Comparison of ENCODE assay signal across 9 cellular contexts in genomic region chr12:47755655-47756562, GRCh38. TPM values are rescaled to one million over a fixed set of nuclear protein-coding genes. Genes with fewer than 3 reads are reported as not detected.
A peak's percentile ranks its signal among the peaks of the same experiment; 100 is the strongest.
DNase-seq lines count a peak whose midpoint lies in the region; ATAC-seq and TF ChIP-seq lines count a peak whose summit lies in the region.
"Had no signal": no experiment of that assay in that cellular context is flagged by ENCODE, and none has a peak within 500 bp of the region (broad histone marks: within the 10 kb centered on the region; RNA-seq: fewer than 3 reads in every experiment).

No MANE protein-coding gene starts in this region.

- DNase-seq in stimulated activated CD4-positive, alpha-beta T cell treated with anti-CD3 and anti-CD28 coated beads, Interleukin-4, amount 100 ng/mL, for 24 hours, result peak; percentile 49
- no peak for DNase-seq in stimulated activated CD4-positive, alpha-beta T cell treated with anti-CD3 and anti-CD28 coated beads, Interleukin-4, amount 100 ng/mL, for 4 hours
- DNase-seq in activated naive CD4-positive, alpha-beta T cell treated with anti-CD3 and anti-CD28 coated beads, Interleukin-2, amount 50 U/mL, for 72 hours (ENCODE audit: low spot score in 2 of 2), result no peak
- DNase-seq in osteoblast (ENCODE audit: insufficient read length, low spot score, missing footprints) (peak; percentile 17), SIG-M5 (lab: John Stamatoyannopoulos, UW) (no peak), hepatic stellate cell (ENCODE audit: low spot score) (no peak), ureter (ENCODE audit: low spot score) (no peak)

- no peaks in the 10 kb centered on the region for H3K9me3 Mint-ChIP-seq in activated naive CD4-positive, alpha-beta T cell treated with anti-CD3 and anti-CD28 coated beads, Interleukin-2, amount 50 U/mL, for 72 hours

- no peak overlapping the region for H3K4me2 ChIP-seq in osteoblast (ENCODE audit: insufficient read depth, low read length)

- no peaks in the 10 kb centered on the region for H3K79me2 ChIP-seq in osteoblast (ENCODE audit: insufficient read depth, low read length)

- H3K27ac ChIP-seq in osteoblast (ENCODE audit: low read depth, low read length), result no peak overlapping the region
- H3K27ac ChIP-seq: neutrophil had no signal

- no peaks in the 10 kb centered on the region for H3K27me3 ChIP-seq in osteoblast (ENCODE audit: insufficient read depth, low read length)
- H3K27me3 ChIP-seq: neutrophil had no signal

- ATAC-seq in HG03039 (IDR thresholded peaks at IDR 0.05; ENCODE audit: unreplicated experiment), result peak; percentile 74
- peak; percentile 23 to 28 for ATAC-seq in activated naive CD4-positive, alpha-beta T cell treated with anti-CD3 and anti-CD28 coated beads, Interleukin-2, amount 50 U/mL, for 72 hours

- TF ChIP-seq CTCF in osteoblast (IDR thresholded peaks at IDR 0.05; ENCODE audit: extremely low read depth, low read depth, low read length), result no peak

- no peaks in the 10 kb centered on the region for H3K36me3 ChIP-seq in osteoblast (ENCODE audit: insufficient read depth, low read length)
- H3K36me3 ChIP-seq: neutrophil had no signal

- no peaks in the 10 kb centered on the region for H4K20me1 ChIP-seq in osteoblast (ENCODE audit: insufficient read depth, low read length)

- H2AFZ ChIP-seq in osteoblast (ENCODE audit: low read length), result no peak overlapping the region

- H3K9me3 ChIP-seq in osteoblast (ENCODE audit: low read depth, low read length), result no peaks in the 10 kb centered on the region
- H3K9me3 ChIP-seq: neutrophil had no signal

- H3K27ac Mint-ChIP-seq in activated naive CD4-positive, alpha-beta T cell treated with anti-CD3 and anti-CD28 coated beads, Interleukin-2, amount 50 U/mL, for 72 hours, result peak overlapping the region in 1 of 2 donors; percentile 28

- peaks cover 49% of the 10 kb centered on the region for H3K4me1 ChIP-seq in osteoblast (ENCODE audit: insufficient read depth, low read length)

- no peaks in the 10 kb centered on the region for H3K36me3 Mint-ChIP-seq in activated naive CD4-positive, alpha-beta T cell treated with anti-CD3 and anti-CD28 coated beads, Interleukin-2, amount 50 U/mL, for 72 hours

- H3K4me3 ChIP-seq in osteoblast (ENCODE audit: insufficient read depth, low read length), result no peak overlapping the region

RNA-seq across cellular contexts. Expression of gene RAPGEF3, which starts 2.8 kb away (rescaled TPM):
- 1 to 10 TPM; 1.1 to 2.7 TPM for total RNA-seq in activated naive CD4-positive, alpha-beta T cell treated with anti-CD3 and anti-CD28 coated beads, Interleukin-2, amount 50 U/mL, for 72 hours
- total RNA-seq in osteoblast, result 3.5 and 4.3 TPM in 2 replicates
- 83.4 TPM for total RNA-seq in ureter

RNA-seq across cellular contexts. Expression of gene SLC48A1, which starts 17.1 kb away (rescaled TPM):
- 1 to 10 TPM; 5.2 to 7.4 TPM for total RNA-seq in activated naive CD4-positive, alpha-beta T cell treated with anti-CD3 and anti-CD28 coated beads, Interleukin-2, amount 50 U/mL, for 72 hours
- 18.0 and 19.2 TPM in 2 replicates for total RNA-seq in osteoblast
- 41.3 TPM for total RNA-seq in ureter

RNA-seq across cellular contexts. Expression of gene ENDOU, which starts 30.6 kb away (rescaled TPM):
- not detected for total RNA-seq in activated naive CD4-positive, alpha-beta T cell treated with anti-CD3 and anti-CD28 coated beads, Interleukin-2, amount 50 U/mL, for 72 hours
- total RNA-seq in osteoblast (not detected in 2 replicates), ureter (0.89 TPM)

RNA-seq across cellular contexts. Expression of gene RPAP3, which starts 50.1 kb away (rescaled TPM):
- total RNA-seq in activated naive CD4-positive, alpha-beta T cell treated with anti-CD3 and anti-CD28 coated beads, Interleukin-2, amount 50 U/mL, for 72 hours, result 10 to 100 TPM; 41.7 to 53.9 TPM
- total RNA-seq in osteoblast, result 15.6 and 17.1 TPM in 2 replicates
- total RNA-seq in ureter, result 35.5 TPM

Comparison
In these comparisons a context has a peak if more than half of its experiments do, and no peak if none do; other contexts are left out.
1. DNase-seq: peak in stimulated activated CD4-positive, alpha-beta T cell treated with anti-CD3 and anti-CD28 coated beads, Interleukin-4, amount 100 ng/mL, for 24 hours (single experiment) and osteoblast (single experiment); none in stimulated activated CD4-positive, alpha-beta T cell treated with anti-CD3 and anti-CD28 coated beads, Interleukin-4, amount 100 ng/mL, for 4 hours (0 of 2), activated naive CD4-positive, alpha-beta T cell treated with anti-CD3 and anti-CD28 coated beads, Interleukin-2, amount 50 U/mL, for 72 hours (0 of 2), SIG-M5 (single experiment), hepatic stellate cell (single experiment) and ureter (single experiment).
2. RNA of gene RAPGEF3, which starts 2.8 kb away (total RNA-seq): 83.4 TPM in ureter (single experiment); 3.5 to 4.3 TPM in osteoblast and 1.1 to 2.7 TPM in activated naive CD4-positive, alpha-beta T cell treated with anti-CD3 and anti-CD28 coated beads, Interleukin-2, amount 50 U/mL, for 72 hours; every median in the first group is over 10 times any median in the second.